Comparison of ENCODE assay signal across 16 cellular contexts in genomic region chr12:31900271-31900670, GRCh38. TPM values are rescaled to one million over a fixed set of nuclear protein-coding genes. Genes with fewer than 3 reads are reported as not detected.
A peak's percentile ranks its signal among the peaks of the same experiment; 100 is the strongest.
DNase-seq lines count a peak whose midpoint lies in the region; ATAC-seq and TF ChIP-seq lines count a peak whose summit lies in the region.
"Had no signal": no experiment of that assay in that cellular context is flagged by ENCODE, and none has a peak within 500 bp of the region (broad histone marks: within the 10 kb centered on the region; RNA-seq: fewer than 3 reads in every experiment).

No MANE protein-coding gene starts in this region.

- peaks cover 6% of the 10 kb centered on the region for H3K4me1 Mint-ChIP-seq in MCF 10A (ENCODE audit: insufficient read depth, unreplicated experiment)
- H3K4me1 Mint-ChIP-seq in stimulated activated naive B cell treated with anti-CD40 and anti-IgM and Interleukin-4, amounts not matched to agents 10 μg/mL and 1 μg/mL and 100 μg/mL, for 72 hours: peaks cover 24 to 53% of the 10 kb centered on the region in 2 donors

- DNase-seq in mammary epithelial cell: peak; percentile 54
- no peak for DNase-seq in MCF 10A (ENCODE audit: unreplicated experiment)
- peak; percentile 28 for DNase-seq in RPMI7951 (ENCODE audit: low read depth)
- DNase-seq in foreskin keratinocyte: peak; percentile 50 to 54
- no peak for DNase-seq in stimulated activated naive B cell treated with anti-CD40 and anti-IgM and Interleukin-4, amounts not matched to agents 10 μg/mL and 1 μg/mL and 100 μg/mL, for 72 hours
- no peak for DNase-seq in NCI-H2107 (lab: John Stamatoyannopoulos, UW)
- DNase-seq in left ventricle myocardium superior: no peak
- DNase-seq: activated CD8-positive, alpha-beta memory T cell treated with anti-CD3 and anti-CD28 coated beads, Interleukin-2, amount 10 ng/mL, durations not matched to agents 7 days and 5 days; activated effector memory CD4-positive, alpha-beta T cell treated with anti-CD3 and anti-CD28 coated beads, Interleukin-2, amount 50 U/mL, for 16 hours; left lung; NCI-H2171 treated with DMSO at 0.1 percent for 48 hours; NCI-H748 treated with DMSO at 0.1 percent for 48 hours; pancreas; Peyer's patch had no signal

- no peaks in the 10 kb centered on the region for H3K27me3 Mint-ChIP-seq in MCF 10A (ENCODE audit: insufficient read depth, unreplicated experiment)
- no peaks in the 10 kb centered on the region for H3K27me3 Mint-ChIP-seq in stimulated activated naive B cell treated with anti-CD40 and anti-IgM and Interleukin-4, amounts not matched to agents 10 μg/mL and 1 μg/mL and 100 μg/mL, for 72 hours
- H3K27me3 Mint-ChIP-seq: activated CD8-positive, alpha-beta memory T cell treated with anti-CD3 and anti-CD28 coated beads, Interleukin-2, amount 10 ng/mL, durations not matched to agents 7 days and 5 days had no signal

- H3K9ac ChIP-seq in mammary epithelial cell (ENCODE audit: insufficient read depth, low read length): no peak overlapping the region

- H3K79me2 ChIP-seq in mammary epithelial cell (ENCODE audit: insufficient read depth, low read length): no peaks in the 10 kb centered on the region

- BruUV-seq in mammary epithelial cell (replicated peaks; lab: Mats Ljungman, UMichigan): no TSS peak
- no TSS peak for BruUV-seq in MCF 10A (replicated peaks; lab: Mats Ljungman, UMichigan)

- CTCF ChIA-PET in mammary epithelial cell (lab: Charles Lee; ENCODE audit: low non-redundant PET) (no interaction called here), MCF 10A (lab: Yijun Ruan, JAX) (interaction anchor here (0.9 kb wide), 1 partner anchor 10 kb away, joined by 3 read pairs; no protein-coding TSS in a partner anchor)

- no peaks in the 10 kb centered on the region for H3K36me3 Mint-ChIP-seq in MCF 10A (ENCODE audit: insufficient read depth, unreplicated experiment)
- H3K36me3 Mint-ChIP-seq in stimulated activated naive B cell treated with anti-CD40 and anti-IgM and Interleukin-4, amounts not matched to agents 10 μg/mL and 1 μg/mL and 100 μg/mL, for 72 hours: peaks cover 21 to 36% of the 10 kb centered on the region in 2 donors

- intact Hi-C loops in mammary epithelial cell (cut with micrococcal nuclease) (no loop called here), MCF 10A (cut with micrococcal nuclease) (no loop called here), left ventricle myocardium superior (cut with micrococcal nuclease) (no loop called here)

- no peak for TF ChIP-seq CTCF in mammary epithelial cell (conservative IDR thresholded peaks at IDR 0.05 in 1 of 2, IDR thresholded peaks at IDR 0.05 in 1 of 2; ENCODE audit: extremely low read depth in 1 of 2, insufficient read depth in 1 of 2, low read depth in 1 of 2, low read length in 2 of 2)
- TF ChIP-seq CTCF in MCF 10A (IDR thresholded peaks at IDR 0.05; ENCODE audit: unreplicated experiment): no peak
- TF ChIP-seq CTCF in foreskin keratinocyte (conservative IDR thresholded peaks at IDR 0.05): no peak

- in situ Hi-C loops in mammary epithelial cell (cut with MboI; ENCODE audit: low sequenced_read_pairs in 2 of 2): no loop called here

- no peaks in the 10 kb centered on the region for H3K36me3 ChIP-seq in mammary epithelial cell (ENCODE audit: insufficient read depth, low read length)
- H3K36me3 ChIP-seq: left lung, pancreas, Peyer's patch had no signal

- no peaks in the 10 kb centered on the region for H3K9me3 Mint-ChIP-seq in MCF 10A (ENCODE audit: unreplicated experiment)
- H3K9me3 Mint-ChIP-seq in stimulated activated naive B cell treated with anti-CD40 and anti-IgM and Interleukin-4, amounts not matched to agents 10 μg/mL and 1 μg/mL and 100 μg/mL, for 72 hours: peaks cover 21 to 23% of the 10 kb centered on the region in 2 donors

- no peak overlapping the region for H2AFZ ChIP-seq in mammary epithelial cell (ENCODE audit: low read depth, low read length)

- H3K27me3 ChIP-seq in mammary epithelial cell (ENCODE audit: insufficient read depth, low read length): no peaks in the 10 kb centered on the region
- no peaks in the 10 kb centered on the region for H3K27me3 ChIP-seq in foreskin keratinocyte
- H3K27me3 ChIP-seq: left lung, pancreas, Peyer's patch had no signal

- POLR2A ChIA-PET in MCF 10A (lab: Yijun Ruan, JAX): interaction anchor here (0.7 kb wide), 1 partner anchor 9 kb away, joined by 3 read pairs; no protein-coding TSS in a partner anchor

- WGBS in mammary epithelial cell (ENCODE audit: low coverage, missing lambda C conversion rate): 96% methylated on average over 4 of the region's 4 CpGs

- H3K27ac ChIP-seq in mammary epithelial cell (ENCODE audit: insufficient read depth, low read depth, low read length) (no peak overlapping the region), foreskin keratinocyte (no peak overlapping the region)
- H3K27ac ChIP-seq: pancreas, Peyer's patch, VCaP had no signal

- no peak overlapping the region for H3K27ac Mint-ChIP-seq in MCF 10A (ENCODE audit: low read depth, unreplicated experiment)
- H3K27ac Mint-ChIP-seq in stimulated activated naive B cell treated with anti-CD40 and anti-IgM and Interleukin-4, amounts not matched to agents 10 μg/mL and 1 μg/mL and 100 μg/mL, for 72 hours: peak overlapping the region; percentile 74
- H3K27ac Mint-ChIP-seq: activated CD8-positive, alpha-beta memory T cell treated with anti-CD3 and anti-CD28 coated beads, Interleukin-2, amount 10 ng/mL, durations not matched to agents 7 days and 5 days had no signal

- ATAC-seq in foreskin keratinocyte: no peak
- ATAC-seq in stimulated activated naive B cell treated with anti-CD40 and anti-IgM and Interleukin-4, amounts not matched to agents 10 μg/mL and 1 μg/mL and 100 μg/mL, for 72 hours (replicated peaks): no peak
- ATAC-seq in GM19463 (IDR thresholded peaks at IDR 0.05; ENCODE audit: unreplicated experiment): no peak
- ATAC-seq in left ventricle myocardium superior: no peak
- ATAC-seq: activated CD8-positive, alpha-beta memory T cell treated with anti-CD3 and anti-CD28 coated beads, Interleukin-2, amount 10 ng/mL, durations not matched to agents 7 days and 5 days; left lung; pancreas had no signal

- H3K9me3 ChIP-seq in mammary epithelial cell (replicated peaks; ENCODE audit: insufficient read depth, low read length): no peaks in the 10 kb centered on the region
- H3K9me3 ChIP-seq: pancreas had no signal

- no peak overlapping the region for H3K4me3 ChIP-seq in mammary epithelial cell (replicated peaks in 1 of 3; ENCODE audit: insufficient read depth in 1 of 3, low read depth in 2 of 3, low read length in 3 of 3)
- H3K4me3 ChIP-seq: left lung, pancreas, Peyer's patch had no signal

- dilution Hi-C loops in mammary epithelial cell (cut with HindIII; ENCODE audit: low sequenced_read_pairs): no loop called here

- no peak overlapping the region for H3K4me3 Mint-ChIP-seq in MCF 10A (ENCODE audit: unreplicated experiment)
- no peak overlapping the region for H3K4me3 Mint-ChIP-seq in stimulated activated naive B cell treated with anti-CD40 and anti-IgM and Interleukin-4, amounts not matched to agents 10 μg/mL and 1 μg/mL and 100 μg/mL, for 72 hours
- H3K4me3 Mint-ChIP-seq: activated CD8-positive, alpha-beta memory T cell treated with anti-CD3 and anti-CD28 coated beads, Interleukin-2, amount 10 ng/mL, durations not matched to agents 7 days and 5 days had no signal

- no peak overlapping the region for H3K4me2 ChIP-seq in mammary epithelial cell (ENCODE audit: insufficient read depth, low read depth, low read length)

- no peaks in the 10 kb centered on the region for H3K4me1 ChIP-seq in mammary epithelial cell (ENCODE audit: insufficient read depth, low read length)
- no peaks in the 10 kb centered on the region for H3K4me1 ChIP-seq in foreskin keratinocyte

- H4K20me1 ChIP-seq in mammary epithelial cell (ENCODE audit: insufficient read depth, low read length): no peaks in the 10 kb centered on the region

RNA-seq across cellular contexts. Expression of gene RESF1, which starts 58.9 kb away (rescaled TPM):
- total RNA-seq in mammary epithelial cell (10 to 100 TPM; 21.0 to 21.3 TPM), MCF 10A (2022) (14.7 and 18.7 TPM in 2 replicates), foreskin keratinocyte (17.9 and 18.7 TPM in 2 replicates), left ventricle myocardium superior (24.8 TPM)
- polyA plus RNA-seq in mammary epithelial cell (10.9 TPM), foreskin keratinocyte (8.9 and 9.4 TPM in 2 replicates)
- polyA minus RNA-seq in mammary epithelial cell: 13.7 TPM
- 38.1 and 41.3 TPM in 2 replicates for total RNA-seq in RPMI7951 (2014; rRNA removed; shearing (Covaris generic))

Comparison
In these comparisons a context has a peak if more than half of its experiments do, and no peak if none do; other contexts are left out.
1. DNase-seq: peak in mammary epithelial cell (single experiment), RPMI7951 (single experiment) and foreskin keratinocyte (2 of 2); none in MCF 10A (single experiment), stimulated activated naive B cell treated with anti-CD40 and anti-IgM and Interleukin-4, amounts not matched to agents 10 μg/mL and 1 μg/mL and 100 μg/mL, for 72 hours (single experiment), NCI-H2107 (single experiment) and left ventricle myocardium superior (single experiment).